In the genomic region with DNA sequence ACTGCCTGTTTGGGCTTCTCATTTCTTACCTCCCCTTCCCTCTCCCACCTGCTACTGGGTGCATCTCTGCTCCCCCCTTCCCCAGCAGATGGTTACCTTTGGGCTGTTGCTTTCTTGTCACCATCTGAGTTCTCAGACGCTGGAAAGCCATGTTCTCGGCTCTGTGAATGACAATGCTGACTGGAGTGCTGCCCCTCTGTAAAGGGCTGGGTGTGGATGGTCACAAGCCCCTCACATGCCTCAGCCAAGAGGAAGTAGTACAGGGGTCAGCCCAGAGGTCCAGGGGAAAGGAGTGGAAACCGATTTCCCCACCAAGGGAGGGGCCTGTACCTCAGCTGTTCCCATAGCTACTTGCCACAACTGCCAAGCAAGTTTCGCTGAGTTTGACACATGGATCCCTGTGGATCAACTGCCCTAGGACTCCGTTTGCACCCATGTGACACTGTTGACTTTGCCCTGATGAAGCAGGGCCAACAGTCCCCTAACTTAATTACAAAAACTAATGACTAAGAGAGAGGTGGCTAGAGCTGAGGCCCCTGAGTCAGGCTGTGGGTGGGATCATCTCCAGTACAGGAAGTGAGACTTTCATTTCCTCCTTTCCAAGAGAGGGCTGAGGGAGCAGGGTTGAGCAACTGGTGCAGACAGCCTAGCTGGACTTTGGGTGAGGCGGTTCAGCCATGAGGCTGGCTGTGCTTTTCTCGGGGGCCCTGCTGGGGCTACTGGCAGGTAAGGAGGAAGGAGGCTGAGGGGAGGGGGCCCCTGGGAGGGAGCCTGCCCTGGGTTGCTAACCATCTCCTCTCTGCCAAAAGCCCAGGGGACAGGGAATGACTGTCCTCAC, we compare ENCODE assay signal across 8 cellular contexts. TPM values are rescaled to one million over a fixed set of nuclear protein-coding genes. Genes with fewer than 3 reads are reported as not detected.
DNase-seq lines count a peak whose midpoint lies in the region; TF ChIP-seq lines count a peak whose summit lies in the region.

A gene with protein sequence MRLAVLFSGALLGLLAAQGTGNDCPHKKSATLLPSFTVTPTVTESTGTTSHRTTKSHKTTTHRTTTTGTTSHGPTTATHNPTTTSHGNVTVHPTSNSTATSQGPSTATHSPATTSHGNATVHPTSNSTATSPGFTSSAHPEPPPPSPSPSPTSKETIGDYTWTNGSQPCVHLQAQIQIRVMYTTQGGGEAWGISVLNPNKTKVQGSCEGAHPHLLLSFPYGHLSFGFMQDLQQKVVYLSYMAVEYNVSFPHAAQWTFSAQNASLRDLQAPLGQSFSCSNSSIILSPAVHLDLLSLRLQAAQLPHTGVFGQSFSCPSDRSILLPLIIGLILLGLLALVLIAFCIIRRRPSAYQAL (plus strand): TSS at position 638 of the 838 bp plus-strand sequence. CDS start 40 bp downstream, at position 678.

- CTCF ChIA-PET in Caco-2 (lab: Charles Lee), result interaction anchor here (0.7 kb wide), 1 partner anchor 19 kb away, joined by 3 read pairs; no protein-coding TSS in a partner anchor

- H3K9me3 Mint-ChIP-seq in Caco-2 (ENCODE audit: unreplicated experiment), result no peaks in the 10 kb centered on the region

- no peaks in the 10 kb centered on the region for H3K9me3 ChIP-seq in Caco-2
- H3K9me3 ChIP-seq in GM23248 (ENCODE audit: low read depth), result no peaks in the 10 kb centered on the region
- no peaks in the 10 kb centered on the region for H3K9me3 ChIP-seq in muscle layer of duodenum (ENCODE audit: control insufficient read depth in 1 of 2, low read length in 2 of 2)
- H3K9me3 ChIP-seq in stomach, result no peaks in the 10 kb centered on the region

- TF ChIP-seq EP300 in stomach (IDR thresholded peaks at IDR 0.05), result no peak

- intact Hi-C loops in Caco-2 (cut with micrococcal nuclease; ENCODE audit: unreplicated experiment), result no loop called here
- intact Hi-C loops in stomach (cut with DNase I; ENCODE audit: low total_unique reads), result no loop called here

- no peaks in the 10 kb centered on the region; the same call in 1 of the 2 replicates for H3K36me3 ChIP-seq in Caco-2 (ENCODE audit: control insufficient read depth, insufficient read depth, low read length)
- H3K36me3 ChIP-seq in GM23248 (ENCODE audit: low read depth), result peaks cover 40% of the 10 kb centered on the region
- H3K36me3 ChIP-seq in muscle layer of duodenum (ENCODE audit: control insufficient read depth in 1 of 2, insufficient read depth in 2 of 2, low read length in 2 of 2), result peaks cover 38 to 50% of the 10 kb centered on the region in 2 donors
- H3K36me3 ChIP-seq in stomach, result peaks cover 48 to 58% (median 53%) of the 10 kb centered on the region in 4 donors

- H3F3A ChIP-seq in GM23248 (ENCODE audit: insufficient read depth), result peaks cover 57% of the 10 kb centered on the region

- H3K9me2 ChIP-seq in GM23248 (ENCODE audit: insufficient read depth), result no peaks in the 10 kb centered on the region

- H3K27me3 ChIP-seq in Caco-2 (replicated peaks; ENCODE audit: control insufficient read depth, insufficient read depth, low read length) (no peaks in the 10 kb centered on the region), GM23248 (replicated peaks; ENCODE audit: insufficient read depth) (no peaks in the 10 kb centered on the region), muscle layer of duodenum (ENCODE audit: low read depth, low read length) (no peaks in the 10 kb centered on the region), stomach (no peaks in the 10 kb centered on the region)

- H3K27me3 Mint-ChIP-seq in Caco-2 (ENCODE audit: insufficient read depth, unreplicated experiment), result no peaks in the 10 kb centered on the region

- TF ChIP-seq CTCF in Caco-2 (IDR thresholded peaks at IDR 0.05; ENCODE audit: insufficient read depth in 1 of 2, low read depth in 1 of 2, low read length in 1 of 2, severe bottlenecking in 1 of 2, unreplicated experiment in 1 of 2), result no peak
- no peak for TF ChIP-seq CTCF in stomach (IDR thresholded peaks at IDR 0.05)

- WGBS in GM23248 (ENCODE audit: low coverage in 1 of 2, low lambda C conversion rate in 2 of 2, missing lambda C conversion rate in 2 of 2), 2 experiments, result 1 to 2% methylated on average over 7 of the region's 7 CpGs
- 5 to 14% (median 10%) methylated on average over 7 of the region's 7 CpGs for WGBS in stomach, 5 donors

- H3K27ac ChIP-seq in GM23248 (peak within 1 kb of the TSS; percentile 96), epithelial cell of prostate (peak within 1 kb of the TSS; percentile 99), muscle layer of duodenum (ENCODE audit: low read length) (peak within 1 kb of the TSS; percentile 95), stomach (peak within 1 kb of the TSS; percentile 85 to 95 (median 89))

- H2AFZ ChIP-seq in GM23248, result no peak within 1 kb of the TSS

- BruUV-seq in Caco-2 (replicated peaks; lab: Mats Ljungman, UMichigan), result no TSS peak

- peak within 1 kb of the TSS; percentile 96 for H3K4me3 Mint-ChIP-seq in Caco-2 (ENCODE audit: unreplicated experiment)

- peaks cover 21% of the 10 kb centered on the region for H3K4me1 Mint-ChIP-seq in Caco-2 (ENCODE audit: low read depth, unreplicated experiment)

- POLR2A ChIA-PET in Caco-2 (lab: Charles Lee), result interaction anchor here (0.5 to 1.7 kb wide), 3 partner anchors 64 to 462 kb away, joined by 3 to 6 read pairs (median 3); a partner anchor contains a TSS

- peaks cover 92% of the 10 kb centered on the region for H3K36me3 Mint-ChIP-seq in Caco-2 (ENCODE audit: insufficient read depth, unreplicated experiment)

- H4K20me1 ChIP-seq in GM23248 (ENCODE audit: insufficient read depth), result peaks cover 29% of the 10 kb centered on the region

- H3K79me2 ChIP-seq in GM23248 (ENCODE audit: insufficient read depth), result peaks cover 75% of the 10 kb centered on the region

- peak in 1 of 4 donors; percentile 14 for TF ChIP-seq POLR2A in stomach (IDR thresholded peaks at IDR 0.05)

- H3K4me1 ChIP-seq in Caco-2 (peaks cover 20% of the 10 kb centered on the region), GM23248 (ENCODE audit: insufficient read depth) (peaks cover 51% of the 10 kb centered on the region), muscle layer of duodenum (ENCODE audit: control insufficient read depth in 1 of 2, insufficient read depth in 2 of 2, low read length in 2 of 2) (peaks cover 20 to 68% of the 10 kb centered on the region in 2 donors), stomach (peaks cover 68 to 92% (median 85%) of the 10 kb centered on the region in 4 donors)

- H3K4me2 ChIP-seq in GM23248 (ENCODE audit: unreplicated experiment), result peak within 1 kb of the TSS; percentile 55

- peak within 1 kb of the TSS; percentile 85 for H3K27ac Mint-ChIP-seq in Caco-2 (ENCODE audit: unreplicated experiment)

- in situ Hi-C loops in GM23248 (cut with MboI), result no loop called here

- H3K4me3 ChIP-seq in Caco-2 (ENCODE audit: low read depth, low read length), result no peak within 1 kb of the TSS
- H3K4me3 ChIP-seq in GM23248, result peak within 1 kb of the TSS; percentile 48
- peak within 1 kb of the TSS; percentile 49 to 67 for H3K4me3 ChIP-seq in muscle layer of duodenum (ENCODE audit: low read depth in 1 of 2, low read length in 2 of 2)
- H3K4me3 ChIP-seq in stomach, result peak within 1 kb of the TSS; percentile 18 to 66 (median 42)

- DNase-seq in Caco-2, result peak; percentile 60 to 79
- peak; percentile 98 for DNase-seq in GM23248
- peak; percentile 64 for DNase-seq in NCI-H69 (lab: John Stamatoyannopoulos, UW)
- DNase-seq in activated CD8-positive, alpha-beta memory T cell treated with anti-CD3 and anti-CD28 coated beads for 24 hours, result peak; percentile 90
- DNase-seq in epithelial cell of prostate (ENCODE audit: low read depth, low spot score), result peak; percentile 91
- DNase-seq in stomach, result peak; percentile 71
- no peak for DNase-seq in middle frontal gyrus (ENCODE audit: extremely low spot score, low spot score)

- peak within 1 kb of the TSS; percentile 80 for H3K9ac ChIP-seq in GM23248

RNA-seq across cellular contexts. Expression of the gene that starts here (rescaled TPM):
- total RNA-seq in Caco-2 (2022) (1.1 and 1.6 TPM in 2 replicates), stomach (10 to 100 TPM; 11.1 to 19.2 (median 13.9) TPM)
- 51.1 and 55.0 TPM in 2 replicates for total RNA-seq in GM23248 (2014; rRNA removed; shearing (Covaris generic))
- polyA plus RNA-seq in GM23248 (2016; fragmentation: Nextera tagmentation; extraction: Ambion mirVana) (84.5 and 88.1 TPM in 2 replicates), stomach (10 to 100 TPM; 13.8 to 39.6 (median 28.9) TPM)
